In the genomic region with DNA sequence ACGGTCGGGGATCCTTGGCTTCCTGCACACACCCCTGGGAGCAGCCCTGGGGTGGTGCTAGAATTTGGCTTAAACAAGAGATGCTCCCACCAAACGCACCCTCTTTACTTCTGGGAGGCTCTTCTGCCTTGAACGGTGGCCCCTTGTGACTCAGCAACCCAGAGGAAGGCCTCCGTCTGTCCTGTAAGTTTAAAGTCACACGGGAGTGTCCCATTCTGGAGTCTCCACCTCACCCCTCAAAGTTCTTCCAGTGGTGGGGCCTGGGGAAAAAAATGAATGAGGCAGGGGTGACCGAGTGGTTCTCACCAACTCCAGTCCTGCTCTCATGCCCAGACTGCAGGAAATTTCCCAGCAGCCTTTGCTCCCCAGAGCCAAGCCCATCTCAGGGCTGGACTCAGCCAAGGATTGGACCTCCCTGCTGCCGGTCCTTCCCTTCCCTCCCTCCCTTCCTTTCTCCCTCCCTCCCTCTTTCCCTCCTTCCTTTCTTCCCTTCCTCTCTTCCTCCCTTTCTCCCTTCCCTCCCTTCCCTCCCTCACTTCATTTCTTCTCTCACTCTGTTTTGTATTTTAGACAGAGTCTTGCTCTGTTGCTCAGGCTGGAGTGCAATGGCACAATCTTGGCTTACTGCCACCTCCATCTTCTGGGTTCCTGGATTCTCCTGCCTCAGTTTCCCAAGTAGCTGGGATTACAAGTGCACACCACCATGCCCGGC, we compare ENCODE assay signal across 8 cellular contexts. TPM values are rescaled to one million over a fixed set of nuclear protein-coding genes. Genes with fewer than 3 reads are reported as not detected.
DNase-seq lines count a peak whose midpoint lies in the region; TF ChIP-seq lines count a peak whose summit lies in the region.
"Had no signal": no experiment of that assay in that cellular context is flagged by ENCODE, and none has a peak within 500 bp of the region (broad histone marks: within the 10 kb centered on the region; RNA-seq: fewer than 3 reads in every experiment).

No MANE protein-coding gene starts in this region.

- intact Hi-C loops in uterus (cut with DNase I; ENCODE audit: low total_unique reads), result no loop called here

- no peak overlapping the region for H3K27ac ChIP-seq in uterus

- H3K4me3 ChIP-seq in adipocyte (ENCODE audit: low read length) (peak overlapping the region; percentile 82), uterus (no peak overlapping the region)

- peak; percentile 55 for DNase-seq in AG08396 (ENCODE audit: low spot score)
- peak; percentile 42 for DNase-seq in HS-27A (ENCODE audit: low read depth)
- peak; percentile 23 for DNase-seq in adipocyte (ENCODE audit: low read depth)
- DNase-seq in SW480 (ENCODE audit: low spot score), result no peak
- no peak for DNase-seq in uterus
- no peak for DNase-seq in T-helper 1 cell
- DNase-seq: glutamatergic neuron, nephron progenitor cell had no signal

- TF ChIP-seq CTCF in uterus (IDR thresholded peaks at IDR 0.05), result no peak

- no peak for TF ChIP-seq POLR2A in uterus (IDR thresholded peaks at IDR 0.05)

- H3K9me3 ChIP-seq in adipocyte (ENCODE audit: control insufficient read depth, low read length) (peaks cover 6% of the 10 kb centered on the region), uterus (no peaks in the 10 kb centered on the region)

- no peaks in the 10 kb centered on the region for H3K36me3 ChIP-seq in adipocyte (ENCODE audit: control insufficient read depth, insufficient read depth, low read length, severe bottlenecking)
- H3K36me3 ChIP-seq in uterus, result no peaks in the 10 kb centered on the region

- peaks cover 3% of the 10 kb centered on the region for H3K4me1 ChIP-seq in adipocyte (ENCODE audit: control insufficient read depth, insufficient read depth, low read length)
- no peaks in the 10 kb centered on the region for H3K4me1 ChIP-seq in uterus

- peak overlapping the region; percentile 79 for H3K9ac ChIP-seq in adipocyte (ENCODE audit: low read length)

- H3K27me3 ChIP-seq in adipocyte (replicated peaks; ENCODE audit: control insufficient read depth, insufficient read depth, low read length) (peaks cover 7% of the 10 kb centered on the region), uterus (no peaks in the 10 kb centered on the region)

RNA-seq across cellular contexts. Expression of a gene that starts 11.4 kb away (rescaled TPM):
- total RNA-seq in uterus, result under 1 TPM in 1 of 4 donors, not detected in 3; 0.12 TPM

RNA-seq across cellular contexts. Expression of a gene that starts 23.7 kb away (rescaled TPM):
- total RNA-seq in uterus, result not detected

RNA-seq across cellular contexts. Expression of a gene that starts 38.1 kb away (rescaled TPM):
- total RNA-seq in uterus, result 1 to 10 TPM in 3 of 4 donors, not detected in 1; 1.0 to 3.3 (median 1.5) TPM

RNA-seq across cellular contexts. Expression of a gene that starts 49.5 kb away (rescaled TPM):
- 1 to 10 TPM in 3 of 4 donors, not detected in 1; 1.4 to 3.5 (median 2.6) TPM for total RNA-seq in uterus

RNA-seq across cellular contexts. Expression of a gene that starts 54.8 kb away (rescaled TPM):
- 10 to 100 TPM in 2 of 4 donors, 1 to 10 TPM in 2; 2.1 to 12.7 (median 8.0) TPM for total RNA-seq in uterus

Comparison
In these comparisons a context has a peak if more than half of its experiments do, and no peak if none do; other contexts are left out.
1. DNase-seq: peak in AG08396 (single experiment), HS-27A (single experiment) and adipocyte (single experiment); none in SW480 (single experiment), uterus (0 of 2) and T-helper 1 cell (0 of 5).